ENCODE assay signal across 1 cellular context in the genomic region with DNA sequence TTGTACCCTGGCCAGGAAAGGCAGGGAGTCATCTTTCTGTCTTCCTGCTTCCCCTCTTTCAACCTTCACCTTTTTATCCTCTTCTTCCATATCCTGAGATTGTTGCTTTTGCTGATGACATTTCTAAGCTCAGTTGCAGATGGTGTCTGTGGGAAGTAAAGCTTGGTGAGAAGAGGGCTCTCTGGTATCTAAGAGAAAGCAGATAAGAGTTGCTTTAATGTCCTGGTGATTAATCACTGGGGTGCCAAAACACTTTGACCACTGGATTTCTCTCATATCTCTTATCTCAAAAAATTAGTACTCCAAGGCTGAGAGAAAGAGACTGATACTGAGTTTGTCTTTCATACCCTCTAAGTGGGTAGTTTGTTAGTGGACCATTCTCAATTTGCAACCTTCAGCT.
TF ChIP-seq lines count a peak whose summit lies in the region.

No MANE protein-coding gene starts in this region.

TF ChIP-seq in K562, 482 proteins besides CTCF, POLR2A, EP300 and RAD21 (continued from another document and continues in another):
- TF ChIP-seq FOXM1 (IDR thresholded peaks at IDR 0.05; ENCODE audit: low read depth) (no peak), FOXM1 (CRISPR knock-in tag; IDR thresholded peaks at IDR 0.05; ENCODE audit: low read depth) (no peak), ZNF436 (CRISPR knock-in tag; IDR thresholded peaks at IDR 0.05) (no peak), RAD51 (IDR thresholded peaks at IDR 0.05; ENCODE audit: borderline replicate concordance, low read depth) (no peak), HMG20B (CRISPR knock-in tag; IDR thresholded peaks at IDR 0.05) (no peak), MBD2 (IDR thresholded peaks at IDR 0.05; ENCODE audit: borderline replicate concordance, low read depth) (no peak), SMARCC2 (IDR thresholded peaks at IDR 0.05; ENCODE audit: low read depth) (no peak), PRPF4 (IDR thresholded peaks at IDR 0.05; ENCODE audit: insufficient read depth, low read depth, low read length, poor library complexity, severe bottlenecking) (no peak), NR2C2 (CRISPR knock-in tag; IDR thresholded peaks at IDR 0.05) (no peak), NR2C2 (tag; IDR thresholded peaks at IDR 0.05) (peak; percentile 57; the same call in 1 of the 2 replicates), ELF1 (tag; IDR thresholded peaks at IDR 0.05) (no peak), TCF3 (CRISPR knock-in tag; IDR thresholded peaks at IDR 0.05) (peak; percentile 53), RBM25 (IDR thresholded peaks at IDR 0.05; ENCODE audit: low read depth, low read length, severe bottlenecking) (no peak), ZNF41 (CRISPR knock-in tag; conservative IDR thresholded peaks at IDR 0.05) (no peak), ZNF766 (CRISPR knock-in tag; conservative IDR thresholded peaks at IDR 0.05) (peak; percentile 46; the same call in 1 of the 2 replicates), ZFP30 (CRISPR knock-in tag; IDR thresholded peaks at IDR 0.05; ENCODE audit: borderline replicate concordance) (no peak), CCAR2 (IDR thresholded peaks at IDR 0.05; ENCODE audit: low read depth, low read length) (no peak), CBX2 (IDR thresholded peaks at IDR 0.05; ENCODE audit: insufficient read depth, low read length, poor library complexity, severe bottlenecking) (no peak), NR1H2 (CRISPR knock-in tag; IDR thresholded peaks at IDR 0.05) (no peak), PHTF2 (CRISPR knock-in tag; IDR thresholded peaks at IDR 0.05) (no peak), MAZ (CRISPR knock-in tag; conservative IDR thresholded peaks at IDR 0.05 in 1 of 2, IDR thresholded peaks at IDR 0.05 in 1 of 2) (no peak), ZNF764 (CRISPR knock-in tag; IDR thresholded peaks at IDR 0.05; ENCODE audit: low read depth) (no peak), FOSL1 (tag; conservative IDR thresholded peaks at IDR 0.05) (peak; percentile 29; the same call in 1 of the 2 replicates), CBFA2T3 (IDR thresholded peaks at IDR 0.05) (peak; percentile 72), SNRNP70 (optimal IDR thresholded peaks at IDR 0.05; ENCODE audit: low read depth, low read length) (no peak), ILK (tag; IDR thresholded peaks at IDR 0.05; ENCODE audit: borderline replicate concordance, low read depth) (no peak)
- TF ChIP-seq, protein P1, sequence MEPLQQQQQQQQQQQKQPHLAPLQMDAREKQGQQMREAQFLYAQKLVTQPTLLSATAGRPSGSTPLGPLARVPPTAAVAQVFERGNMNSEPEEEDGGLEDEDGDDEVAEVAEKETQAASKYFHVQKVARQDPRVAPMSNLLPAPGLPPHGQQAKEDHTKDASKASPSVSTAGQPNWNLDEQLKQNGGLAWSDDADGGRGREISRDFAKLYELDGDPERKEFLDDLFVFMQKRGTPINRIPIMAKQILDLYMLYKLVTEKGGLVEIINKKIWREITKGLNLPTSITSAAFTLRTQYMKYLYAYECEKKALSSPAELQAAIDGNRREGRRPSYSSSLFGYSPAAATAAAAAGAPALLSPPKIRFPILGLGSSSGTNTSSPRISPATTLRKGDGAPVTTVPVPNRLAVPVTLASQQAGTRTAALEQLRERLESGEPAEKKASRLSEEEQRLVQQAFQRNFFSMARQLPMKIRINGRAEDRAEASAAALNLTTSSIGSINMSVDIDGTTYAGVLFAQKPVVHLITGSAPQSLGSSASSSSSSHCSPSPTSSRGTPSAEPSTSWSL (CRISPR knock-in tag; IDR thresholded peaks at IDR 0.05; ENCODE audit: borderline replicate concordance) = no peak
- TF ChIP-seq, protein P2, sequence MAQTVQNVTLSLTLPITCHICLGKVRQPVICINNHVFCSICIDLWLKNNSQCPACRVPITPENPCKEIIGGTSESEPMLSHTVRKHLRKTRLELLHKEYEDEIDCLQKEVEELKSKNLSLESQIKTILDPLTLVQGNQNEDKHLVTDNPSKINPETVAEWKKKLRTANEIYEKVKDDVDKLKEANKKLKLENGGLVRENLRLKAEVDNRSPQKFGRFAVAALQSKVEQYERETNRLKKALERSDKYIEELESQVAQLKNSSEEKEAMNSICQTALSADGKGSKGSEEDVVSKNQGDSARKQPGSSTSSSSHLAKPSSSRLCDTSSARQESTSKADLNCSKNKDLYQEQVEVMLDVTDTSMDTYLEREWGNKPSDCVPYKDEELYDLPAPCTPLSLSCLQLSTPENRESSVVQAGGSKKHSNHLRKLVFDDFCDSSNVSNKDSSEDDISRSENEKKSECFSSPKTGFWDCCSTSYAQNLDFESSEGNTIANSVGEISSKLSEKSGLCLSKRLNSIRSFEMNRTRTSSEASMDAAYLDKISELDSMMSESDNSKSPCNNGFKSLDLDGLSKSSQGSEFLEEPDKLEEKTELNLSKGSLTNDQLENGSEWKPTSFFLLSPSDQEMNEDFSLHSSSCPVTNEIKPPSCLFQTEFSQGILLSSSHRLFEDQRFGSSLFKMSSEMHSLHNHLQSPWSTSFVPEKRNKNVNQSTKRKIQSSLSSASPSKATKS (CRISPR knock-in tag; IDR thresholded peaks at IDR 0.05) = no peak
- TF ChIP-seq, protein P3, sequence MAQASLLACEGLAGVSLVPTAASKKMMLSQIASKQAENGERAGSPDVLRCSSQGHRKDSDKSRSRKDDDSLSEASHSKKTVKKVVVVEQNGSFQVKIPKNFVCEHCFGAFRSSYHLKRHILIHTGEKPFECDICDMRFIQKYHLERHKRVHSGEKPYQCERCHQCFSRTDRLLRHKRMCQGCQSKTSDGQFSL (CRISPR knock-in tag; IDR thresholded peaks at IDR 0.05) = no peak
- TF ChIP-seq, protein P3 (tag; IDR thresholded peaks at IDR 0.05) = no peak
- TF ChIP-seq, protein P4, sequence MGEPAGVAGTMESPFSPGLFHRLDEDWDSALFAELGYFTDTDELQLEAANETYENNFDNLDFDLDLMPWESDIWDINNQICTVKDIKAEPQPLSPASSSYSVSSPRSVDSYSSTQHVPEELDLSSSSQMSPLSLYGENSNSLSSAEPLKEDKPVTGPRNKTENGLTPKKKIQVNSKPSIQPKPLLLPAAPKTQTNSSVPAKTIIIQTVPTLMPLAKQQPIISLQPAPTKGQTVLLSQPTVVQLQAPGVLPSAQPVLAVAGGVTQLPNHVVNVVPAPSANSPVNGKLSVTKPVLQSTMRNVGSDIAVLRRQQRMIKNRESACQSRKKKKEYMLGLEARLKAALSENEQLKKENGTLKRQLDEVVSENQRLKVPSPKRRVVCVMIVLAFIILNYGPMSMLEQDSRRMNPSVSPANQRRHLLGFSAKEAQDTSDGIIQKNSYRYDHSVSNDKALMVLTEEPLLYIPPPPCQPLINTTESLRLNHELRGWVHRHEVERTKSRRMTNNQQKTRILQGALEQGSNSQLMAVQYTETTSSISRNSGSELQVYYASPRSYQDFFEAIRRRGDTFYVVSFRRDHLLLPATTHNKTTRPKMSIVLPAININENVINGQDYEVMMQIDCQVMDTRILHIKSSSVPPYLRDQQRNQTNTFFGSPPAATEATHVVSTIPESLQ (CRISPR knock-in tag; IDR thresholded peaks at IDR 0.05) = no peak
- TF ChIP-seq, protein P5, sequence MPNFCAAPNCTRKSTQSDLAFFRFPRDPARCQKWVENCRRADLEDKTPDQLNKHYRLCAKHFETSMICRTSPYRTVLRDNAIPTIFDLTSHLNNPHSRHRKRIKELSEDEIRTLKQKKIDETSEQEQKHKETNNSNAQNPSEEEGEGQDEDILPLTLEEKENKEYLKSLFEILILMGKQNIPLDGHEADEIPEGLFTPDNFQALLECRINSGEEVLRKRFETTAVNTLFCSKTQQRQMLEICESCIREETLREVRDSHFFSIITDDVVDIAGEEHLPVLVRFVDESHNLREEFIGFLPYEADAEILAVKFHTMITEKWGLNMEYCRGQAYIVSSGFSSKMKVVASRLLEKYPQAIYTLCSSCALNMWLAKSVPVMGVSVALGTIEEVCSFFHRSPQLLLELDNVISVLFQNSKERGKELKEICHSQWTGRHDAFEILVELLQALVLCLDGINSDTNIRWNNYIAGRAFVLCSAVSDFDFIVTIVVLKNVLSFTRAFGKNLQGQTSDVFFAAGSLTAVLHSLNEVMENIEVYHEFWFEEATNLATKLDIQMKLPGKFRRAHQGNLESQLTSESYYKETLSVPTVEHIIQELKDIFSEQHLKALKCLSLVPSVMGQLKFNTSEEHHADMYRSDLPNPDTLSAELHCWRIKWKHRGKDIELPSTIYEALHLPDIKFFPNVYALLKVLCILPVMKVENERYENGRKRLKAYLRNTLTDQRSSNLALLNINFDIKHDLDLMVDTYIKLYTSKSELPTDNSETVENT (CRISPR knock-in tag; IDR thresholded peaks at IDR 0.05) = no peak
- TF ChIP-seq, protein P6, sequence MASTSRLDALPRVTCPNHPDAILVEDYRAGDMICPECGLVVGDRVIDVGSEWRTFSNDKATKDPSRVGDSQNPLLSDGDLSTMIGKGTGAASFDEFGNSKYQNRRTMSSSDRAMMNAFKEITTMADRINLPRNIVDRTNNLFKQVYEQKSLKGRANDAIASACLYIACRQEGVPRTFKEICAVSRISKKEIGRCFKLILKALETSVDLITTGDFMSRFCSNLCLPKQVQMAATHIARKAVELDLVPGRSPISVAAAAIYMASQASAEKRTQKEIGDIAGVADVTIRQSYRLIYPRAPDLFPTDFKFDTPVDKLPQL (IDR thresholded peaks at IDR 0.05; ENCODE audit: extremely low read depth, insufficient read length) = no peak
- TF ChIP-seq, protein P7, sequence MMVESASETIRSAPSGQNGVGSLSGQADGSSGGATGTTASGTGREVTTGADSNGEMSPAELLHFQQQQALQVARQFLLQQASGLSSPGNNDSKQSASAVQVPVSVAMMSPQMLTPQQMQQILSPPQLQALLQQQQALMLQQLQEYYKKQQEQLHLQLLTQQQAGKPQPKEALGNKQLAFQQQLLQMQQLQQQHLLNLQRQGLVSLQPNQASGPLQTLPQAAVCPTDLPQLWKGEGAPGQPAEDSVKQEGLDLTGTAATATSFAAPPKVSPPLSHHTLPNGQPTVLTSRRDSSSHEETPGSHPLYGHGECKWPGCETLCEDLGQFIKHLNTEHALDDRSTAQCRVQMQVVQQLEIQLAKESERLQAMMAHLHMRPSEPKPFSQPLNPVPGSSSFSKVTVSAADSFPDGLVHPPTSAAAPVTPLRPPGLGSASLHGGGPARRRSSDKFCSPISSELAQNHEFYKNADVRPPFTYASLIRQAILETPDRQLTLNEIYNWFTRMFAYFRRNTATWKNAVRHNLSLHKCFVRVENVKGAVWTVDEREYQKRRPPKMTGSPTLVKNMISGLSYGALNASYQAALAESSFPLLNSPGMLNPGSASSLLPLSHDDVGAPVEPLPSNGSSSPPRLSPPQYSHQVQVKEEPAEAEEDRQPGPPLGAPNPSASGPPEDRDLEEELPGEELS (CRISPR knock-in tag; IDR thresholded peaks at IDR 0.05; ENCODE audit: borderline replicate concordance) = no peak
- TF ChIP-seq, protein P8, sequence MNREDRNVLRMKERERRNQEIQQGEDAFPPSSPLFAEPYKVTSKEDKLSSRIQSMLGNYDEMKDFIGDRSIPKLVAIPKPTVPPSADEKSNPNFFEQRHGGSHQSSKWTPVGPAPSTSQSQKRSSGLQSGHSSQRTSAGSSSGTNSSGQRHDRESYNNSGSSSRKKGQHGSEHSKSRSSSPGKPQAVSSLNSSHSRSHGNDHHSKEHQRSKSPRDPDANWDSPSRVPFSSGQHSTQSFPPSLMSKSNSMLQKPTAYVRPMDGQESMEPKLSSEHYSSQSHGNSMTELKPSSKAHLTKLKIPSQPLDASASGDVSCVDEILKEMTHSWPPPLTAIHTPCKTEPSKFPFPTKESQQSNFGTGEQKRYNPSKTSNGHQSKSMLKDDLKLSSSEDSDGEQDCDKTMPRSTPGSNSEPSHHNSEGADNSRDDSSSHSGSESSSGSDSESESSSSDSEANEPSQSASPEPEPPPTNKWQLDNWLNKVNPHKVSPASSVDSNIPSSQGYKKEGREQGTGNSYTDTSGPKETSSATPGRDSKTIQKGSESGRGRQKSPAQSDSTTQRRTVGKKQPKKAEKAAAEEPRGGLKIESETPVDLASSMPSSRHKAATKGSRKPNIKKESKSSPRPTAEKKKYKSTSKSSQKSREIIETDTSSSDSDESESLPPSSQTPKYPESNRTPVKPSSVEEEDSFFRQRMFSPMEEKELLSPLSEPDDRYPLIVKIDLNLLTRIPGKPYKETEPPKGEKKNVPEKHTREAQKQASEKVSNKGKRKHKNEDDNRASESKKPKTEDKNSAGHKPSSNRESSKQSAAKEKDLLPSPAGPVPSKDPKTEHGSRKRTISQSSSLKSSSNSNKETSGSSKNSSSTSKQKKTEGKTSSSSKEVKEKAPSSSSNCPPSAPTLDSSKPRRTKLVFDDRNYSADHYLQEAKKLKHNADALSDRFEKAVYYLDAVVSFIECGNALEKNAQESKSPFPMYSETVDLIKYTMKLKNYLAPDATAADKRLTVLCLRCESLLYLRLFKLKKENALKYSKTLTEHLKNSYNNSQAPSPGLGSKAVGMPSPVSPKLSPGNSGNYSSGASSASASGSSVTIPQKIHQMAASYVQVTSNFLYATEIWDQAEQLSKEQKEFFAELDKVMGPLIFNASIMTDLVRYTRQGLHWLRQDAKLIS (CRISPR knock-in tag; IDR thresholded peaks at IDR 0.05) = no peak
